Comparison of ENCODE assay signal across 1 cellular context in genomic region chr12:54587315-54587821, GRCh38.
TF ChIP-seq lines count a peak whose summit lies in the region.

No MANE protein-coding gene starts in this region.

TF ChIP-seq in SK-N-SH, 30 proteins besides CTCF, POLR2A, EP300 and RAD21 (continued from another document):
- TF ChIP-seq REST (IDR thresholded peaks at IDR 0.05; ENCODE audit: low read depth, low read length) (no peak), USF2 (IDR thresholded peaks at IDR 0.05; ENCODE audit: borderline replicate concordance, low read depth, low read length) (no peak), FOSL2 (IDR thresholded peaks at IDR 0.05; ENCODE audit: borderline replicate concordance, low read depth) (no peak)
